In the genomic region with DNA sequence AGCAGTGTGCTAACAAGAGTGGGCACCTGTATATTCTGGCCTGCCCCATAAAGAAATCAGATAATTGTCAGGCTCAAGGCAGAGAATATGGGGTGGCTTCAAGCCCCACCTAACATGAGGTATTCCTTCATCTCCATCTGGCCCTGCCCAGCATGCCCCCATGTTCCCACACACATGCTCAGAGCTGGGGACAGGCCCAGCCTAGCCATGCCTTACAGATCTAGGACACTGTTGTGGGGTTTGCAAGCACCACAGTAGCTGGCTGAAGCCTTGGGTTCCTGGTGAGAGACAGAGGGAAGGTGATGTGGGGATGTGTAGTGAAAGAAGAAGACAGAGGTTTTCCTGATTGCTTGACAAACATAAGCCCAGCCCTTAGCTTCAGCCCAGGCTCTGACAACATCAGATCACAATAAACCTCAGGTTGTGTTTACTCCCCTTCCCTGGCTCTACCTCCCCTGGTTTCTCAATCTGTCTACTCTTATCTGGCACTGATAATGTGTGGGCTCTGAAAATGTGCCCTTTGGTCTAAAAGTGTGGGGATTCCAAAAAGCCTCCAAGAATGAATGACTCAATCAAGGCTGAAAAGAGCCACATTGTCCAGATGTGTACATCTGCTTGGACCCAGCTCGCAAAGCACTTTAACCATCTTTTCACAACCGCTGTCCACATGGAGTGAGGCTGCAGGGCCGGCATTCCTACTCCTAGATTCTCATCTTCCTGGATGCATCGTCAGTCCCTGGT, we compare ENCODE assay signal across 17 cellular contexts. TPM values are rescaled to one million over a fixed set of nuclear protein-coding genes. Genes with fewer than 3 reads are reported as not detected.
DNase-seq lines count a peak whose midpoint lies in the region; ATAC-seq, FAIRE-seq and TF ChIP-seq lines count a peak whose summit lies in the region.
"Had no signal": no experiment of that assay in that cellular context is flagged by ENCODE, and none has a peak within 500 bp of the region (broad histone marks: within the 10 kb centered on the region; RNA-seq: fewer than 3 reads in every experiment).

No MANE protein-coding gene starts in this region.

- H3K27me3 ChIP-seq in GM23248 (replicated peaks; ENCODE audit: insufficient read depth) (no peaks in the 10 kb centered on the region), esophagus squamous epithelium (no peaks in the 10 kb centered on the region), HepG2 (ENCODE audit: control insufficient read depth in 1 of 2, insufficient read depth in 2 of 2, low read length in 2 of 2) (no peaks in the 10 kb centered on the region), skeletal muscle tissue (ENCODE audit: control insufficient read depth in 3 of 3, insufficient read depth in 3 of 3, low read length in 3 of 3) (no peaks in the 10 kb centered on the region), A673 (replicated peaks; ENCODE audit: insufficient read depth, low read depth, low read length, poor library complexity) (no peaks in the 10 kb centered on the region)
- H3K27me3 ChIP-seq: BLaER1 treated with 17β-estradiol and CSF1 and Interleukin-3, amounts not matched to agents 10 nM and 100 nM; cardiac muscle cell had no signal

- BruUV-seq in HepG2 (replicated peaks; lab: Mats Ljungman, UMichigan) (no TSS peak), A673 (replicated peaks; lab: Mats Ljungman, UMichigan) (no TSS peak)

- CTCF ChIA-PET in HepG2 (lab: Yijun Ruan, JAX; ENCODE audit: low intra/inter-chr PET ratio, low total read pairs) (no interaction called here), A673 (lab: Charles Lee) (no interaction called here)

- H3K9ac ChIP-seq in GM23248 = no peak overlapping the region
- H3K9ac ChIP-seq in HepG2 (ENCODE audit: insufficient read depth, low read depth, low read length) = peak overlapping the region; percentile 52
- H3K9ac ChIP-seq in skeletal muscle tissue (ENCODE audit: low read depth in 1 of 3, low read length in 3 of 3) = no peak overlapping the region
- H3K9ac ChIP-seq: BLaER1 treated with 17β-estradiol and CSF1 and Interleukin-3, amounts not matched to agents 10 nM and 100 nM had no signal

- no peaks in the 10 kb centered on the region for H3K9me2 ChIP-seq in GM23248 (ENCODE audit: insufficient read depth)

- POLR2A ChIA-PET in HepG2 (lab: Yijun Ruan, JAX) (interaction anchor here (0.6 kb wide), 1 partner anchor 154 kb away, joined by 3 read pairs; no protein-coding TSS in a partner anchor), A673 (lab: Charles Lee; ENCODE audit: low non-redundant PET) (no interaction called here)

- peak in 1 of 2 experiments; percentile 89; a peak in 1 of 4 replicates for TF ChIP-seq EP300 in HepG2 (IDR thresholded peaks at IDR 0.05; ENCODE audit: low read depth in 2 of 2, low read length in 2 of 2)
- TF ChIP-seq EP300 in HepG2 (CRISPR knock-in tag; IDR thresholded peaks at IDR 0.05; ENCODE audit: borderline replicate concordance) = peak; percentile 65; the same call in 1 of the 2 replicates

- no peaks in the 10 kb centered on the region; the same call in 1 of the 2 replicates for H3K27me3 Mint-ChIP-seq in HFFc6 (ENCODE audit: insufficient read depth)

- H3K4me1 ChIP-seq in GM23248 (ENCODE audit: insufficient read depth) (peaks cover 11% of the 10 kb centered on the region; the same call in 1 of the 2 replicates), esophagus squamous epithelium (peaks cover 4 to 23% (median 9%) of the 10 kb centered on the region in 3 donors), HepG2 (ENCODE audit: insufficient read depth, low read length) (peaks cover 62% of the 10 kb centered on the region), skeletal muscle tissue (ENCODE audit: control insufficient read depth in 3 of 3, insufficient read depth in 3 of 3, low read length in 3 of 3) (peaks cover 34 to 69% (median 62%) of the 10 kb centered on the region in 3 donors), A673 (ENCODE audit: insufficient read depth, low read length, poor library complexity, severe bottlenecking) (no peaks in the 10 kb centered on the region)

- H3K36me3 Mint-ChIP-seq in HFFc6 (ENCODE audit: low read depth) = peaks cover 10% of the 10 kb centered on the region

- H4K20me1 ChIP-seq in GM23248 (ENCODE audit: insufficient read depth) = no peaks in the 10 kb centered on the region
- no peaks in the 10 kb centered on the region for H4K20me1 ChIP-seq in HepG2 (ENCODE audit: insufficient read depth, low read length)
- H4K20me1 ChIP-seq: BLaER1 treated with 17β-estradiol and CSF1 and Interleukin-3, amounts not matched to agents 10 nM and 100 nM had no signal

- H3K9me3 ChIP-seq in GM23248 (ENCODE audit: low read depth) (no peaks in the 10 kb centered on the region), esophagus squamous epithelium (no peaks in the 10 kb centered on the region), HepG2 (ENCODE audit: low read length) (no peaks in the 10 kb centered on the region), skeletal muscle tissue (ENCODE audit: control insufficient read depth in 3 of 3, low read length in 3 of 3) (no peaks in the 10 kb centered on the region), A673 (ENCODE audit: low read depth, low read length, poor library complexity, severe bottlenecking) (no peaks in the 10 kb centered on the region)

- in situ Hi-C loops in GM23248 (cut with MboI) = no loop called here
- in situ Hi-C loops in HepG2 (cut with HindIII; ENCODE audit: extremely low pct_ligation_motif_present, low pct_unique_long_range_greater_than_20kb) = no loop called here

- FAIRE-seq in HepG2 (lab: Jason Lieb, UNC) = peak; percentile 97

- H3F3A ChIP-seq in GM23248 (ENCODE audit: insufficient read depth) = no peaks in the 10 kb centered on the region

- intact Hi-C loops in esophagus squamous epithelium (cut with DNase I) (no loop called here), HepG2 (cut with micrococcal nuclease; ENCODE audit: unreplicated experiment) (loop anchor here (5.0 kb wide), 1 partner anchor 171 kb away; no protein-coding TSS in a partner anchor), A673 (cut with micrococcal nuclease; ENCODE audit: unreplicated experiment) (no loop called here)

- no peak overlapping the region for H3K4me2 ChIP-seq in GM23248 (ENCODE audit: unreplicated experiment)
- peak overlapping the region; percentile 80 for H3K4me2 ChIP-seq in HepG2 (ENCODE audit: low read depth, low read length)
- H3K4me2 ChIP-seq: BLaER1 treated with 17β-estradiol and CSF1 and Interleukin-3, amounts not matched to agents 10 nM and 100 nM had no signal

- ATAC-seq in HepG2 = peak; percentile 83

- no peak overlapping the region for H3K27ac Mint-ChIP-seq in HFFc6
- H3K27ac Mint-ChIP-seq: T-helper 2 cell treated with Interferon-gamma antibody and Interleukin-4, amounts not matched to agents 5 μg/mL and 100 μg/mL, for 36 hours had no signal

- H3K79me2 ChIP-seq in GM23248 (ENCODE audit: insufficient read depth) = no peaks in the 10 kb centered on the region
- no peaks in the 10 kb centered on the region for H3K79me2 ChIP-seq in HepG2 (ENCODE audit: insufficient read depth, low read length)

- no peak for TF ChIP-seq RAD21 in HepG2 (CRISPR knock-in tag; IDR thresholded peaks at IDR 0.05)

- DNase-seq in GM23248 = peak; percentile 56
- DNase-seq in esophagus squamous epithelium (lab: John Stamatoyannopoulos, UW) = no peak
- peak; percentile 97 for DNase-seq in HepG2 (ENCODE audit: low spot score)
- no peak for DNase-seq in A673 (ENCODE audit: low spot score)
- no peak for DNase-seq in HFFc6
- DNase-seq in RKO (ENCODE audit: low spot score) = no peak
- DNase-seq in nucleus accumbens (lab: John Stamatoyannopoulos, UW) = no peak
- DNase-seq: activated CD4-positive, alpha-beta T cell treated with anti-CD3 and anti-CD28 coated beads, Interleukin-2, amount 50 U/mL, for 48 hours; activated gamma-delta T cell; kidney glomerular epithelial cell; occipital lobe; stimulated activated CD4-positive, alpha-beta T cell treated with anti-CD3 and anti-CD28 coated beads, Interleukin-1b, Interleukin-23, amount 100 ng/mL, for 48 hours had no signal

- no peaks in the 10 kb centered on the region for H3K36me3 ChIP-seq in GM23248 (ENCODE audit: low read depth)
- H3K36me3 ChIP-seq in esophagus squamous epithelium = peaks cover 0 to 7% (median 0%) of the 10 kb centered on the region in 3 donors
- H3K36me3 ChIP-seq in HepG2 (replicated peaks in 1 of 2; ENCODE audit: control insufficient read depth in 1 of 2, insufficient read depth in 2 of 2, low read length in 2 of 2) = peaks cover 2 to 13% of the 10 kb centered on the region in 2 experiments; a peak in 4 of 5 replicates
- no peaks in the 10 kb centered on the region for H3K36me3 ChIP-seq in skeletal muscle tissue (ENCODE audit: control insufficient read depth in 3 of 3, insufficient read depth in 3 of 3, low read length in 3 of 3)
- no peaks in the 10 kb centered on the region for H3K36me3 ChIP-seq in A673 (ENCODE audit: insufficient read depth, low read length, poor library complexity, severe bottlenecking)
- H3K36me3 ChIP-seq: BLaER1 treated with 17β-estradiol and CSF1 and Interleukin-3, amounts not matched to agents 10 nM and 100 nM had no signal

- TF ChIP-seq CTCF in esophagus squamous epithelium (IDR thresholded peaks at IDR 0.05) = no peak
- no peak for TF ChIP-seq CTCF in HepG2 (CRISPR knock-in tag; IDR thresholded peaks at IDR 0.05)
- no peak for TF ChIP-seq CTCF in A673 (conservative IDR thresholded peaks at IDR 0.05; ENCODE audit: low read depth, low read length)
- TF ChIP-seq CTCF in HFFc6 (IDR thresholded peaks at IDR 0.05) = no peak

- no peaks in the 10 kb centered on the region for H3K9me3 Mint-ChIP-seq in HFFc6

- H3K4me3 ChIP-seq in GM23248 (no peak overlapping the region), esophagus squamous epithelium (no peak overlapping the region), HepG2 (replicated peaks in 1 of 3; ENCODE audit: insufficient read depth in 1 of 3, low read depth in 2 of 3, low read length in 3 of 3) (peak overlapping the region in 2 of 3 experiments; percentile 11 to 48; a peak in 2 of 6 replicates), skeletal muscle tissue (ENCODE audit: low read length in 3 of 3) (no peak overlapping the region), A673 (ENCODE audit: low read depth, low read length, poor library complexity, severe bottlenecking) (no peak overlapping the region)
- H3K4me3 ChIP-seq: BLaER1 treated with 17β-estradiol and CSF1 and Interleukin-3, amounts not matched to agents 10 nM and 100 nM; cardiac muscle cell had no signal

- no peak overlapping the region for H3K27ac ChIP-seq in GM23248
- peak overlapping the region in 3 of 4 donors; percentile 62 to 65 (median 65) for H3K27ac ChIP-seq in esophagus squamous epithelium
- H3K27ac ChIP-seq in HepG2 (ENCODE audit: extremely low read length, insufficient read depth, low read length) = peak overlapping the region; percentile 91
- peak overlapping the region; percentile 79 for H3K27ac ChIP-seq in skeletal muscle tissue (ENCODE audit: low read depth, low read length)
- H3K27ac ChIP-seq in A673 (ENCODE audit: low read depth, low read length, poor library complexity, severe bottlenecking) = no peak overlapping the region
- H3K27ac ChIP-seq: BLaER1 treated with 17β-estradiol and CSF1 and Interleukin-3, amounts not matched to agents 10 nM and 100 nM; cardiac muscle cell had no signal

- peaks cover 27% of the 10 kb centered on the region; the same call in 1 of the 2 replicates for H3K4me1 Mint-ChIP-seq in HFFc6 (ENCODE audit: low read depth)

- TF ChIP-seq POLR2A in esophagus squamous epithelium (IDR thresholded peaks at IDR 0.05) = no peak
- peak in 1 of 2 experiments; percentile 84; a peak in 2 of 4 replicates for TF ChIP-seq POLR2A in HepG2 (IDR thresholded peaks at IDR 0.05; ENCODE audit: insufficient read depth in 1 of 2, low read depth in 2 of 2, low read length in 2 of 2)

- WGBS in GM23248 (ENCODE audit: low coverage in 1 of 2, low lambda C conversion rate in 2 of 2, missing lambda C conversion rate in 2 of 2), 2 experiments = 32 to 42% methylated on average over 4 of the region's 4 CpGs
- 60 to 78% methylated on average over 1 to 4 of the region's 4 CpGs for WGBS in esophagus squamous epithelium, 2 donors
- 0% methylated on average over 4 of the region's 4 CpGs for WGBS in HepG2 (ENCODE audit: low lambda C conversion rate)

- H2AFZ ChIP-seq in GM23248 = no peak overlapping the region
- no peak overlapping the region for H2AFZ ChIP-seq in HepG2 (ENCODE audit: low read length)

- no peak overlapping the region for H3K4me3 Mint-ChIP-seq in HFFc6
- H3K4me3 Mint-ChIP-seq: T-helper 2 cell treated with Interferon-gamma antibody and Interleukin-4, amounts not matched to agents 5 μg/mL and 100 μg/mL, for 36 hours had no signal

RNA-seq across cellular contexts. Expression of gene CDRT4, which starts 34.4 kb away (rescaled TPM):
- 3.8 and 23.3 TPM in 2 replicates for total RNA-seq in GM23248 (2014; rRNA removed; shearing (Covaris generic))
- polyA plus RNA-seq in GM23248 (2016; fragmentation: Nextera tagmentation; extraction: Ambion mirVana) (3.0 and 4.1 TPM in 2 replicates), HepG2 (2011; rRNA removed) (12.1 and 12.8 TPM in 2 replicates)
- total RNA-seq in esophagus squamous epithelium (1 to 10 TPM; 3.2 to 7.6 (median 3.8) TPM), HepG2 (2016; rRNA removed; fragmentation: Illumina TruSeq; extraction: Trizol) (1.9 and 5.8 TPM in 2 replicates), skeletal muscle tissue (1.6 TPM), A673 (2021) (0.62 and 1.3 TPM in 2 replicates)
- total RNA-seq in HepG2 (2016; cell fraction: cytosol; rRNA removed; fragmentation: Illumina TruSeq; extraction: Trizol; ENCODE audit: low read depth) = 2.1 and 2.8 TPM in 2 replicates
- total RNA-seq in HepG2 (2016; cell fraction: insoluble cytoplasmic fraction; rRNA removed; fragmentation: Illumina TruSeq; extraction: Trizol) = 2.8 and 3.9 TPM in 2 replicates
- total RNA-seq in HepG2 (2016; cell fraction: membrane; rRNA removed; fragmentation: Illumina TruSeq; extraction: Trizol) = 0.93 and 2.2 TPM in 2 replicates
- total RNA-seq in HepG2 (2016; cell fraction: nucleus; rRNA removed; fragmentation: Illumina TruSeq; extraction: Trizol) = 6.2 and 8.3 TPM in 2 replicates
- 1.4 and 2.4 TPM in 2 replicates for polyA plus RNA-seq in HepG2 (2011; cell fraction: cytosol; rRNA removed)
- 85.1 and 85.9 TPM in 2 replicates for polyA plus RNA-seq in HepG2 (2011; cell fraction: nucleus; rRNA removed)
- polyA plus RNA-seq in HepG2 (2012) = 4.8 and 8.8 TPM in 2 replicates
- 0.59 and 0.97 TPM in 2 replicates for polyA plus RNA-seq in HepG2 (2016; cell fraction: cytosol; fragmentation: Illumina TruSeq; extraction: Trizol; ENCODE audit: low read depth)
- polyA plus RNA-seq in HepG2 (2016; cell fraction: insoluble cytoplasmic fraction; fragmentation: Illumina TruSeq; extraction: Trizol; ENCODE audit: low read depth) = 1.7 and 2.7 TPM in 2 replicates
- 2.3 and 2.4 TPM in 2 replicates for polyA plus RNA-seq in HepG2 (2016; cell fraction: membrane; fragmentation: Illumina TruSeq; extraction: Trizol; ENCODE audit: low read depth)
- polyA plus RNA-seq in HepG2 (2016; cell fraction: nucleus; fragmentation: Illumina TruSeq; extraction: Trizol; ENCODE audit: insufficient read depth, low read depth) = 38.4 and 39.4 TPM in 2 replicates
- polyA minus RNA-seq in HepG2 (2011; rRNA and poly(A)+ RNA removed; ENCODE audit: low replicate concordance) = 9.6 and 12.2 TPM in 2 replicates
- 0.97 TPM in 1 of 2 replicates, not detected in the other for polyA minus RNA-seq in HepG2 (2011; cell fraction: cytosol; rRNA and poly(A)+ RNA removed)
- 22.5 and 27.2 TPM in 2 replicates for polyA minus RNA-seq in HepG2 (2011; cell fraction: nucleus; rRNA and poly(A)+ RNA removed)
- 1 to 10 TPM in 5 of 6 experiments, under 1 TPM in 1; 0.60 to 2.5 (median 1.3) TPM for total RNA-seq in HFFc6 (2021; fragmentation: NEBNext Ultra II Directional; extraction: Animal tissue kit (Norgen Biotek cat#: 25700))
- total RNA-seq: H4 had no signal

Comparison
In these comparisons a context has a peak if more than half of its experiments do, and no peak if none do; other contexts are left out.
1. DNase-seq: peak in GM23248 (single experiment) and HepG2 (single experiment); none in esophagus squamous epithelium (single experiment), A673 (single experiment), HFFc6 (single experiment), RKO (single experiment) and nucleus accumbens (0 of 56).
2. H3K27ac ChIP-seq: peak in esophagus squamous epithelium (3 of 4), HepG2 (single experiment) and skeletal muscle tissue (single experiment); none in GM23248 (single experiment) and A673 (single experiment).
3. H3K4me3 ChIP-seq: peak in HepG2 (2 of 3); none in GM23248 (single experiment), esophagus squamous epithelium (0 of 4), skeletal muscle tissue (0 of 3) and A673 (single experiment).